In genomic region chr18:35182151-35182550, GRCh38 we compare ENCODE assay signal across 1 cellular context.
TF ChIP-seq lines count a peak whose summit lies in the region.

No MANE protein-coding gene starts in this region.

TF ChIP-seq in GM23338, 12 proteins besides CTCF, POLR2A, EP300 and RAD21 (continued from another document):
- TF ChIP-seq, protein P1, sequence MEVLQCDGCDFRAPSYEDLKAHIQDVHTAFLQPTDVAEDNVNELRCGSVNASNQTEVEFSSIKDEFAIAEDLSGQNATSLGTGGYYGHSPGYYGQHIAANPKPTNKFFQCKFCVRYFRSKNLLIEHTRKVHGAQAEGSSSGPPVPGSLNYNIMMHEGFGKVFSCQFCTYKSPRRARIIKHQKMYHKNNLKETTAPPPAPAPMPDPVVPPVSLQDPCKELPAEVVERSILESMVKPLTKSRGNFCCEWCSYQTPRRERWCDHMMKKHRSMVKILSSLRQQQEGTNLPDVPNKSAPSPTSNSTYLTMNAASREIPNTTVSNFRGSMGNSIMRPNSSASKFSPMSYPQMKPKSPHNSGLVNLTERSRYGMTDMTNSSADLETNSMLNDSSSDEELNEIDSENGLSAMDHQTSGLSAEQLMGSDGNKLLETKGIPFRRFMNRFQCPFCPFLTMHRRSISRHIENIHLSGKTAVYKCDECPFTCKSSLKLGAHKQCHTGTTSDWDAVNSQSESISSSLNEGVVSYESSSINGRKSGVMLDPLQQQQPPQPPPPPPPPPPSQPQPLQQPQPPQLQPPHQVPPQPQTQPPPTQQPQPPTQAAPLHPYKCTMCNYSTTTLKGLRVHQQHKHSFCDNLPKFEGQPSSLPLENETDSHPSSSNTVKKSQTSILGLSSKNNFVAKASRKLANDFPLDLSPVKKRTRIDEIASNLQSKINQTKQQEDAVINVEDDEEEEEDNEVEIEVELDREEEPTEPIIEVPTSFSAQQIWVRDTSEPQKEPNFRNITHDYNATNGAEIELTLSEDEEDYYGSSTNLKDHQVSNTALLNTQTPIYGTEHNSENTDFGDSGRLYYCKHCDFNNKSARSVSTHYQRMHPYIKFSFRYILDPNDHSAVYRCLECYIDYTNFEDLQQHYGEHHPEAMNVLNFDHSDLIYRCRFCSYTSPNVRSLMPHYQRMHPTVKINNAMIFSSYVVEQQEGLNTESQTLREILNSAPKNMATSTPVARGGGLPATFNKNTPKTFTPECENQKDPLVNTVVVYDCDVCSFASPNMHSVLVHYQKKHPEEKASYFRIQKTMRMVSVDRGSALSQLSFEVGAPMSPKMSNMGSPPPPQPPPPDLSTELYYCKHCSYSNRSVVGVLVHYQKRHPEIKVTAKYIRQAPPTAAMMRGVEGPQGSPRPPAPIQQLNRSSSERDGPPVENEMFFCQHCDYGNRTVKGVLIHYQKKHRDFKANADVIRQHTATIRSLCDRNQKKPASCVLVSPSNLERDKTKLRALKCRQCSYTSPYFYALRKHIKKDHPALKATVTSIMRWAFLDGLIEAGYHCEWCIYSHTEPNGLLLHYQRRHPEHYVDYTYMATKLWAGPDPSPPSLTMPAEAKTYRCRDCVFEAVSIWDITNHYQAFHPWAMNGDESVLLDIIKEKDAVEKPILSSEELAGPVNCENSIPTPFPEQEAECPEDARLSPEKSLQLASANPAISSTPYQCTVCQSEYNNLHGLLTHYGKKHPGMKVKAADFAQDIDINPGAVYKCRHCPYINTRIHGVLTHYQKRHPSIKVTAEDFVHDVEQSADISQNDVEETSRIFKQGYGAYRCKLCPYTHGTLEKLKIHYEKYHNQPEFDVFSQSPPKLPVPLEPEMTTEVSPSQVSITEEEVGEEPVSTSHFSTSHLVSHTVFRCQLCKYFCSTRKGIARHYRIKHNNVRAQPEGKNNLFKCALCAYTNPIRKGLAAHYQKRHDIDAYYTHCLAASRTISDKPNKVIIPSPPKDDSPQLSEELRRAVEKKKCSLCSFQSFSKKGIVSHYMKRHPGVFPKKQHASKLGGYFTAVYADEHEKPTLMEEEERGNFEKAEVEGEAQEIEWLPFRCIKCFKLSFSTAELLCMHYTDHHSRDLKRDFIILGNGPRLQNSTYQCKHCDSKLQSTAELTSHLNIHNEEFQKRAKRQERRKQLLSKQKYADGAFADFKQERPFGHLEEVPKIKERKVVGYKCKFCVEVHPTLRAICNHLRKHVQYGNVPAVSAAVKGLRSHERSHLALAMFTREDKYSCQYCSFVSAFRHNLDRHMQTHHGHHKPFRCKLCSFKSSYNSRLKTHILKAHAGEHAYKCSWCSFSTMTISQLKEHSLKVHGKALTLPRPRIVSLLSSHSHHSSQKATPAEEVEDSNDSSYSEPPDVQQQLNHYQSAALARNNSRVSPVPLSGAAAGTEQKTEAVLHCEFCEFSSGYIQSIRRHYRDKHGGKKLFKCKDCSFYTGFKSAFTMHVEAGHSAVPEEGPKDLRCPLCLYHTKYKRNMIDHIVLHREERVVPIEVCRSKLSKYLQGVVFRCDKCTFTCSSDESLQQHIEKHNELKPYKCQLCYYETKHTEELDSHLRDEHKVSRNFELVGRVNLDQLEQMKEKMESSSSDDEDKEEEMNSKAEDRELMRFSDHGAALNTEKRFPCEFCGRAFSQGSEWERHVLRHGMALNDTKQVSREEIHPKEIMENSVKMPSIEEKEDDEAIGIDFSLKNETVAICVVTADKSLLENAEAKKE (CRISPR knock-in tag; IDR thresholded peaks at IDR 0.05) = no peak
- TF ChIP-seq EZH2phosphoT487 (IDR thresholded peaks at IDR 0.05; ENCODE audit: unreplicated experiment) = no peak
- TF ChIP-seq NANOG (IDR thresholded peaks at IDR 0.05; ENCODE audit: borderline replicate concordance) = no peak
